ENCODE assay signal across 12 cellular contexts in the genomic region with DNA sequence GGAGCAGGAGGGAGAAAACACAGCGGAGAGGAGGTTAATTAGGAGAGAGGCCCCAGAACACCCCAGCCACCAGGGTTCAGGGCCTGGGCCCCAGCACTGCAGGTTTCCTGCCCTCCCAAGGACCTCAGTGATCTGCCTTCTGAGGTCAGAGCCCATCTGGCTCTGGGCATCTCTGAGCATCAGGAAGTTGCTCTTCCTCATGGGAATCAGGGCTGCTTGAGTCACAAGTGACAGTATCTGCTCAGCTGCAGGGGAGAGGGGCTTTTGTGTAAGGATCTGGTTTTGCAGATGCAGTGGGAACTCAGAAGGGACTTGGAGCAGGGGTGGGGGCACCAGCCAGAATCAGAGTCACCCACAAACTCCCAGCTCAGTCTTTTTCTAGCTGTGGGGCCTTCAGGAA.
DNase-seq lines count a peak whose midpoint lies in the region; ATAC-seq and TF ChIP-seq lines count a peak whose summit lies in the region.
"Had no signal": no experiment of that assay in that cellular context is flagged by ENCODE, and none has a peak within 500 bp of the region (broad histone marks: within the 10 kb centered on the region; RNA-seq: fewer than 3 reads in every experiment).

No MANE protein-coding gene starts in this region.

- no peaks in the 10 kb centered on the region for H3K36me3 Mint-ChIP-seq in stimulated activated memory B cell treated with anti-CD40 and anti-IgM and Interleukin-4, amounts not matched to agents 10 μg/mL and 1 μg/mL and 100 μg/mL, for 72 hours

- H3K4me1 ChIP-seq in tibial nerve: no peaks in the 10 kb centered on the region

- H3K27ac Mint-ChIP-seq in stimulated activated memory B cell treated with anti-CD40 and anti-IgM and Interleukin-4, amounts not matched to agents 10 μg/mL and 1 μg/mL and 100 μg/mL, for 72 hours: no peak overlapping the region

- TF ChIP-seq EP300 in tibial nerve (IDR thresholded peaks at IDR 0.05): no peak

- ATAC-seq in stimulated activated memory B cell treated with anti-CD40 and anti-IgM and Interleukin-4, amounts not matched to agents 10 μg/mL and 1 μg/mL and 100 μg/mL, for 72 hours: no peak

- H3K4me1 Mint-ChIP-seq in stimulated activated memory B cell treated with anti-CD40 and anti-IgM and Interleukin-4, amounts not matched to agents 10 μg/mL and 1 μg/mL and 100 μg/mL, for 72 hours: no peaks in the 10 kb centered on the region

- 95 to 100% methylated on average over 1 of the region's 1 CpG for WGBS in tibial nerve, 2 donors

- H3K4me3 Mint-ChIP-seq in stimulated activated memory B cell treated with anti-CD40 and anti-IgM and Interleukin-4, amounts not matched to agents 10 μg/mL and 1 μg/mL and 100 μg/mL, for 72 hours: no peak overlapping the region

- no peak for TF ChIP-seq POLR2A in tibial nerve (IDR thresholded peaks at IDR 0.05)

- no peaks in the 10 kb centered on the region for H3K9me3 Mint-ChIP-seq in stimulated activated memory B cell treated with anti-CD40 and anti-IgM and Interleukin-4, amounts not matched to agents 10 μg/mL and 1 μg/mL and 100 μg/mL, for 72 hours

- peaks cover 59% of the 10 kb centered on the region for H3K27me3 Mint-ChIP-seq in stimulated activated memory B cell treated with anti-CD40 and anti-IgM and Interleukin-4, amounts not matched to agents 10 μg/mL and 1 μg/mL and 100 μg/mL, for 72 hours

- H3K4me3 ChIP-seq in WERI-Rb-1 (ENCODE audit: low read depth, low read length) (no peak overlapping the region), tibial nerve (no peak overlapping the region)

- H3K27ac ChIP-seq in WERI-Rb-1 (0 out of 2 replicates have a peak overlapping the region, but pooled peaks have one; percentile 32), tibial nerve (no peak overlapping the region)
- H3K27ac ChIP-seq: KMS-11, neutrophil had no signal

- H3K27me3 ChIP-seq in WERI-Rb-1 (ENCODE audit: insufficient read depth, low read depth, severe bottlenecking) (no peaks in the 10 kb centered on the region), tibial nerve (peaks cover 0 to 18% of the 10 kb centered on the region in 2 donors)

- DNase-seq in DMS153 (lab: John Stamatoyannopoulos, UW) (peak; percentile 36), DMS153 treated with DMSO at 0.1 percent for 48 hours (lab: John Stamatoyannopoulos, UW; ENCODE audit: unreplicated experiment) (no peak), ELR (ENCODE audit: low read depth) (peak; percentile 70), WERI-Rb-1 (peak; percentile 35), lung microvascular endothelial cell (ENCODE audit: low read depth in 2 of 2) (peak; percentile 33 to 81), amygdala (lab: John Stamatoyannopoulos, UW) (no peak), tibial nerve (ENCODE audit: low spot score in 2 of 2) (no peak)
- DNase-seq: activated naive CD4-positive, alpha-beta T cell; effector CD8-positive, alpha-beta T cell had no signal

- no peaks in the 10 kb centered on the region for H3K36me3 ChIP-seq in WERI-Rb-1
- no peaks in the 10 kb centered on the region for H3K36me3 ChIP-seq in tibial nerve
- H3K36me3 ChIP-seq: neutrophil had no signal

- no peak for TF ChIP-seq CTCF in WERI-Rb-1 (IDR thresholded peaks at IDR 0.05; ENCODE audit: low read depth, low read length)
- no peak for TF ChIP-seq CTCF in tibial nerve (IDR thresholded peaks at IDR 0.05)

- H3K9me3 ChIP-seq in WERI-Rb-1 (ENCODE audit: severe bottlenecking) (no peaks in the 10 kb centered on the region), tibial nerve (no peaks in the 10 kb centered on the region)
- H3K9me3 ChIP-seq: neutrophil had no signal

Comparison
In these comparisons a context has a peak if more than half of its experiments do, and no peak if none do; other contexts are left out.
1. DNase-seq: peak in DMS153 (single experiment), ELR (single experiment), WERI-Rb-1 (single experiment) and lung microvascular endothelial cell (2 of 2); none in DMS153 treated with DMSO at 0.1 percent for 48 hours (single experiment), amygdala (0 of 56) and tibial nerve (0 of 2).